In genomic region chr6:132819405-132820145, GRCh38 we compare ENCODE assay signal across 9 cellular contexts. TPM values are rescaled to one million over a fixed set of nuclear protein-coding genes. Genes with fewer than 3 reads are reported as not detected.
DNase-seq lines count a peak whose midpoint lies in the region; ATAC-seq and TF ChIP-seq lines count a peak whose summit lies in the region.
"Had no signal": no experiment of that assay in that cellular context is flagged by ENCODE, and none has a peak within 500 bp of the region (broad histone marks: within the 10 kb centered on the region; RNA-seq: fewer than 3 reads in every experiment).

No MANE protein-coding gene starts in this region.

- H3K4me1 Mint-ChIP-seq in activated CD4-positive, alpha-beta T cell treated with anti-CD3 and anti-CD28 coated beads for 36 hours: peaks cover 48% of the 10 kb centered on the region
- peaks cover 61% of the 10 kb centered on the region for H3K4me1 Mint-ChIP-seq in activated naive CD8-positive, alpha-beta T cell treated with anti-CD3 and anti-CD28 coated beads, Interleukin-2, amount 50 U/mL, for 24 hours
- peaks cover 21% of the 10 kb centered on the region for H3K4me1 Mint-ChIP-seq in progenitor cell of endocrine pancreas (ENCODE audit: low read depth)

- CTCF ChIA-PET in activated CD4-positive, alpha-beta T cell treated with anti-CD3 and anti-CD28 coated beads for 36 hours (lab: Charles Lee): interaction anchor here (0.9 to 1.7 kb wide), 3 partner anchors 8 to 149 kb away, joined by 3 to 4 read pairs (median 4); no protein-coding TSS in a partner anchor
- CTCF ChIA-PET in GM10248 (lab: Yijun Ruan, JAX): interaction anchor here (1.4 to 2.0 kb wide), 2 partner anchors 56 to 1097 kb away, joined by 3 to 8 read pairs; no protein-coding TSS in a partner anchor

- peak; percentile 46 for ATAC-seq in activated CD4-positive, alpha-beta T cell treated with anti-CD3 and anti-CD28 coated beads for 36 hours
- ATAC-seq in activated naive CD8-positive, alpha-beta T cell treated with anti-CD3 and anti-CD28 coated beads, Interleukin-2, amount 50 U/mL, for 24 hours: peak; percentile 46
- ATAC-seq in HG02759 (IDR thresholded peaks at IDR 0.05; ENCODE audit: unreplicated experiment): no peak
- ATAC-seq in GM21619 (IDR thresholded peaks at IDR 0.05; ENCODE audit: unreplicated experiment): no peak

- DNase-seq in activated CD4-positive, alpha-beta T cell treated with anti-CD3 and anti-CD28 coated beads for 36 hours: no peak
- no peak for DNase-seq in activated CD4-positive, alpha-beta T cell treated with anti-CD3 and anti-CD28 coated beads, Interleukin-2, amount 50 U/mL, for 4 hours
- DNase-seq in MV-4-11 (lab: John Stamatoyannopoulos, UW) (peak; percentile 18), progenitor cell of endocrine pancreas (ENCODE audit: low spot score, unreplicated experiment) (no peak), GM10248 (ENCODE audit: extremely low spot score) (no peak)
- DNase-seq in activated naive CD8-positive, alpha-beta T cell treated with anti-CD3 and anti-CD28 coated beads, Interleukin-2, amount 50 U/mL, for 24 hours: peak; percentile 26
- DNase-seq: mesendoderm had no signal

- intact Hi-C loops in activated CD4-positive, alpha-beta T cell treated with anti-CD3 and anti-CD28 coated beads for 36 hours (cut with DNase I, micrococcal nuclease): loop anchor here (1.0 to 10.0 kb wide), 6 partner anchors 23 to 1355 kb away; partner anchors contain the start of gene TBPL1 (in 1 of the 2)

- peak overlapping the region; percentile 88 for H3K27ac Mint-ChIP-seq in activated CD4-positive, alpha-beta T cell treated with anti-CD3 and anti-CD28 coated beads for 36 hours
- peak overlapping the region; percentile 96 for H3K27ac Mint-ChIP-seq in activated naive CD8-positive, alpha-beta T cell treated with anti-CD3 and anti-CD28 coated beads, Interleukin-2, amount 50 U/mL, for 24 hours
- peak overlapping the region; percentile 90 for H3K27ac Mint-ChIP-seq in progenitor cell of endocrine pancreas

- H3K36me3 Mint-ChIP-seq in activated CD4-positive, alpha-beta T cell treated with anti-CD3 and anti-CD28 coated beads for 36 hours (ENCODE audit: low read depth): peaks cover 48% of the 10 kb centered on the region
- peaks cover 54% of the 10 kb centered on the region for H3K36me3 Mint-ChIP-seq in activated naive CD8-positive, alpha-beta T cell treated with anti-CD3 and anti-CD28 coated beads, Interleukin-2, amount 50 U/mL, for 24 hours (ENCODE audit: low read depth)
- peaks cover 37% of the 10 kb centered on the region for H3K36me3 Mint-ChIP-seq in progenitor cell of endocrine pancreas (ENCODE audit: insufficient read depth)

- TF ChIP-seq CTCF in progenitor cell of endocrine pancreas (IDR thresholded peaks at IDR 0.05; ENCODE audit: unreplicated experiment): no peak
- TF ChIP-seq CTCF in GM10248 (IDR thresholded peaks at IDR 0.05; ENCODE audit: control extremely low read depth, extremely low read depth, low read depth, missing control alignments): no peak

- POLR2A ChIA-PET in activated CD4-positive, alpha-beta T cell treated with anti-CD3 and anti-CD28 coated beads for 36 hours (lab: Charles Lee): interaction anchor here (0.6 to 1.0 kb wide), 3 partner anchors 47 to 110 kb away, joined by 3 read pairs; no protein-coding TSS in a partner anchor
- POLR2A ChIA-PET in GM10248 (lab: Yijun Ruan, JAX): interaction anchor here (0.6 kb wide), 2 partner anchors 33 to 1948 kb away, joined by 3 to 4 read pairs; no protein-coding TSS in a partner anchor

- no peaks in the 10 kb centered on the region for H3K9me3 Mint-ChIP-seq in activated CD4-positive, alpha-beta T cell treated with anti-CD3 and anti-CD28 coated beads for 36 hours (ENCODE audit: low read depth)
- no peaks in the 10 kb centered on the region for H3K9me3 Mint-ChIP-seq in activated naive CD8-positive, alpha-beta T cell treated with anti-CD3 and anti-CD28 coated beads, Interleukin-2, amount 50 U/mL, for 24 hours
- no peaks in the 10 kb centered on the region for H3K9me3 Mint-ChIP-seq in progenitor cell of endocrine pancreas (ENCODE audit: low read depth)

- peak overlapping the region; percentile 23 for H3K4me3 Mint-ChIP-seq in activated CD4-positive, alpha-beta T cell treated with anti-CD3 and anti-CD28 coated beads for 36 hours
- H3K4me3 Mint-ChIP-seq in activated naive CD8-positive, alpha-beta T cell treated with anti-CD3 and anti-CD28 coated beads, Interleukin-2, amount 50 U/mL, for 24 hours: peak overlapping the region; percentile 93
- H3K4me3 Mint-ChIP-seq in progenitor cell of endocrine pancreas (ENCODE audit: low read depth): no peak overlapping the region

- H3K27me3 Mint-ChIP-seq in activated CD4-positive, alpha-beta T cell treated with anti-CD3 and anti-CD28 coated beads for 36 hours: no peaks in the 10 kb centered on the region
- H3K27me3 Mint-ChIP-seq in activated naive CD8-positive, alpha-beta T cell treated with anti-CD3 and anti-CD28 coated beads, Interleukin-2, amount 50 U/mL, for 24 hours: no peaks in the 10 kb centered on the region
- H3K27me3 Mint-ChIP-seq in progenitor cell of endocrine pancreas: no peaks in the 10 kb centered on the region

RNA-seq across cellular contexts. Expression of gene RPS12, which starts 5.2 kb away (rescaled TPM):
- 1,000 to 10,000 TPM in 1 of 2 experiments, 100 to 1,000 TPM in 1; 837 to 2,006 TPM for total RNA-seq in activated CD4-positive, alpha-beta T cell treated with anti-CD3 and anti-CD28 coated beads for 36 hours
- 986 and 1,038 TPM in 2 replicates for total RNA-seq in progenitor cell of endocrine pancreas

RNA-seq across cellular contexts. Expression of gene SLC18B1, which starts 21.1 kb away (rescaled TPM):
- total RNA-seq in activated CD4-positive, alpha-beta T cell treated with anti-CD3 and anti-CD28 coated beads for 36 hours: 1 to 10 TPM; 3.4 to 6.6 TPM
- total RNA-seq in progenitor cell of endocrine pancreas: 19.1 and 19.5 TPM in 2 replicates

Comparison
In these comparisons a context has a peak if more than half of its experiments do, and no peak if none do; other contexts are left out.
1. ATAC-seq: peak in activated CD4-positive, alpha-beta T cell treated with anti-CD3 and anti-CD28 coated beads for 36 hours (single experiment) and activated naive CD8-positive, alpha-beta T cell treated with anti-CD3 and anti-CD28 coated beads, Interleukin-2, amount 50 U/mL, for 24 hours (single experiment); none in HG02759 (single experiment) and GM21619 (single experiment).
2. DNase-seq: peak in MV-4-11 (single experiment) and activated naive CD8-positive, alpha-beta T cell treated with anti-CD3 and anti-CD28 coated beads, Interleukin-2, amount 50 U/mL, for 24 hours (single experiment); none in activated CD4-positive, alpha-beta T cell treated with anti-CD3 and anti-CD28 coated beads for 36 hours (single experiment), activated CD4-positive, alpha-beta T cell treated with anti-CD3 and anti-CD28 coated beads, Interleukin-2, amount 50 U/mL, for 4 hours (0 of 2), progenitor cell of endocrine pancreas (single experiment) and GM10248 (single experiment).
3. Peak in every context shown above with its lines, with median percentiles within 50 percentile points of each other: H3K27ac Mint-ChIP-seq.